9 cellular contexts compared by ENCODE assay signal in genomic region chr6:29702519-29703103, GRCh38. TPM values are rescaled to one million over a fixed set of nuclear protein-coding genes. Genes with fewer than 3 reads are reported as not detected.
DNase-seq lines count a peak whose midpoint lies in the region; ATAC-seq, FAIRE-seq and TF ChIP-seq lines count a peak whose summit lies in the region.
"Had no signal": no experiment of that assay in that cellular context is flagged by ENCODE, and none has a peak within 500 bp of the region (broad histone marks: within the 10 kb centered on the region; RNA-seq: fewer than 3 reads in every experiment).

No MANE protein-coding gene starts in this region.

- no peak overlapping the region for H3K27ac Mint-ChIP-seq in CD14-positive monocyte
- H3K27ac Mint-ChIP-seq in HFFc6, result no peak overlapping the region
- no peak overlapping the region for H3K27ac Mint-ChIP-seq in stimulated activated effector memory CD8-positive, alpha-beta T cell treated with anti-CD3 and anti-CD28 coated beads, Interleukin-12 subunit alpha, Interleukin-12 subunit beta, amount 100 ng/mL, for 72 hours

- H3K4me3 Mint-ChIP-seq in CD14-positive monocyte, result peak overlapping the region in 1 of 2 donors; percentile 26
- H3K4me3 Mint-ChIP-seq in HFFc6, result no peak overlapping the region
- H3K4me3 Mint-ChIP-seq in stimulated activated effector memory CD8-positive, alpha-beta T cell treated with anti-CD3 and anti-CD28 coated beads, Interleukin-12 subunit alpha, Interleukin-12 subunit beta, amount 100 ng/mL, for 72 hours, result no peak overlapping the region

- H3K4me1 Mint-ChIP-seq in CD14-positive monocyte, result peaks cover 2% of the 10 kb centered on the region
- no peaks in the 10 kb centered on the region for H3K4me1 Mint-ChIP-seq in HFFc6 (ENCODE audit: low read depth)
- peaks cover 12% of the 10 kb centered on the region for H3K4me1 Mint-ChIP-seq in stimulated activated effector memory CD8-positive, alpha-beta T cell treated with anti-CD3 and anti-CD28 coated beads, Interleukin-12 subunit alpha, Interleukin-12 subunit beta, amount 100 ng/mL, for 72 hours

- DNase-seq in CD14-positive monocyte (ENCODE audit: low spot score), result no peak
- no peak for DNase-seq in HFFc6
- DNase-seq in bronchial epithelial cell (ENCODE audit: low read depth), result peak; percentile 25
- peak; percentile 23 to 58 for DNase-seq in lung microvascular endothelial cell (ENCODE audit: low read depth in 2 of 2)
- peak; percentile 78 to 87 for DNase-seq in stimulated activated effector memory CD8-positive, alpha-beta T cell treated with anti-CD3 and anti-CD28 coated beads, Interleukin-12 subunit alpha, Interleukin-12 subunit beta, amount 100 ng/mL, for 72 hours (ENCODE audit: low spot score in 2 of 2)
- DNase-seq in gastrocnemius medialis, result no peak

- intact Hi-C loops in CD14-positive monocyte (cut with micrococcal nuclease) (no loop called here), gastrocnemius medialis (cut with DNase I; ENCODE audit: low total_unique reads) (no loop called here)

- H3K27me3 Mint-ChIP-seq in CD14-positive monocyte (ENCODE audit: low read depth in 3 of 3) (peaks cover 21 to 38% (median 32%) of the 10 kb centered on the region in 3 donors), HFFc6 (ENCODE audit: insufficient read depth) (peaks cover 20% of the 10 kb centered on the region)

- H3K4me3 ChIP-seq in bronchial epithelial cell (ENCODE audit: low read depth, low read length), result no peak overlapping the region
- H3K4me3 ChIP-seq in gastrocnemius medialis, result no peak overlapping the region

- H3K9me3 Mint-ChIP-seq in CD14-positive monocyte (peaks cover 0 to 7% (median 0%) of the 10 kb centered on the region in 7 donors), HFFc6 (no peaks in the 10 kb centered on the region)
- H3K9me3 Mint-ChIP-seq in stimulated activated effector memory CD8-positive, alpha-beta T cell treated with anti-CD3 and anti-CD28 coated beads, Interleukin-12 subunit alpha, Interleukin-12 subunit beta, amount 100 ng/mL, for 72 hours, result no peaks in the 10 kb centered on the region

- peak; percentile 61 for TF ChIP-seq CTCF in CD14-positive monocyte (IDR thresholded peaks at IDR 0.05)
- peak; percentile 78 for TF ChIP-seq CTCF in HFFc6 (IDR thresholded peaks at IDR 0.05)
- TF ChIP-seq CTCF in VCaP (conservative IDR thresholded peaks at IDR 0.05), result peak; percentile 98
- TF ChIP-seq CTCF in bronchial epithelial cell (IDR thresholded peaks at IDR 0.05; ENCODE audit: insufficient read depth, low read length, severe bottlenecking), result peak; percentile 97
- peak in 2 of 5 experiments; percentile 24 to 65 for TF ChIP-seq CTCF in gastrocnemius medialis (IDR thresholded peaks at IDR 0.05 in 4 of 5, conservative IDR thresholded peaks at IDR 0.05 in 1 of 5)

- TF ChIP-seq POLR2A in gastrocnemius medialis (IDR thresholded peaks at IDR 0.05), result no peak

- ATAC-seq in stimulated activated effector memory CD8-positive, alpha-beta T cell treated with anti-CD3 and anti-CD28 coated beads, Interleukin-12 subunit alpha, Interleukin-12 subunit beta, amount 100 ng/mL, for 72 hours, result peak; percentile 92
- ATAC-seq in GM18498 (IDR thresholded peaks at IDR 0.05; ENCODE audit: unreplicated experiment) (no peak), gastrocnemius medialis (no peak)

- no peaks in the 10 kb centered on the region for H3K36me3 Mint-ChIP-seq in CD14-positive monocyte
- H3K36me3 Mint-ChIP-seq in HFFc6 (ENCODE audit: low read depth), result no peaks in the 10 kb centered on the region
- no peaks in the 10 kb centered on the region for H3K36me3 Mint-ChIP-seq in stimulated activated effector memory CD8-positive, alpha-beta T cell treated with anti-CD3 and anti-CD28 coated beads, Interleukin-12 subunit alpha, Interleukin-12 subunit beta, amount 100 ng/mL, for 72 hours

- H3K36me3 ChIP-seq in bronchial epithelial cell (ENCODE audit: control insufficient read depth, insufficient read depth, low read length) (no peaks in the 10 kb centered on the region), gastrocnemius medialis (no peaks in the 10 kb centered on the region)

- no peaks in the 10 kb centered on the region for H3K9me3 ChIP-seq in gastrocnemius medialis

- H3K4me1 ChIP-seq in gastrocnemius medialis, result no peaks in the 10 kb centered on the region

- in situ Hi-C loops in gastrocnemius medialis (cut with MboI; ENCODE audit: low sequenced_read_pairs in 4 of 4), result no loop called here

- H3K27ac ChIP-seq in VCaP, result no peak overlapping the region
- no peak overlapping the region for H3K27ac ChIP-seq in gastrocnemius medialis
- H3K27ac ChIP-seq: HL-60 had no signal

- FAIRE-seq in bronchial epithelial cell (lab: Jason Lieb, UNC), result no peak

- H3K27me3 ChIP-seq in bronchial epithelial cell (ENCODE audit: control insufficient read depth, insufficient read depth, low read length), result peaks cover 3% of the 10 kb centered on the region
- H3K27me3 ChIP-seq in gastrocnemius medialis, result peaks cover 0 to 8% (median 7%) of the 10 kb centered on the region in 3 donors

RNA-seq across cellular contexts. Expression of gene HLA-F, which starts 20.6 kb away (rescaled TPM):
- polyA plus RNA-seq in CD14-positive monocyte, result 100 to 1,000 TPM; 283 to 394 TPM
- 1 to 10 TPM; 1.4 to 7.5 (median 4.2) TPM for total RNA-seq in HFFc6 (2021; fragmentation: NEBNext Ultra II Directional; extraction: Animal tissue kit (Norgen Biotek cat#: 25700))
- total RNA-seq in bronchial epithelial cell, result 14.2 and 24.2 TPM in 2 replicates
- 7.4 and 10.5 TPM in 2 replicates for total RNA-seq in lung microvascular endothelial cell
- total RNA-seq in gastrocnemius medialis, result 10 to 100 TPM in 3 of 4 donors, 1 to 10 TPM in 1; 9.6 to 22.1 (median 13.0) TPM

RNA-seq across cellular contexts. Expression of gene ZFP57, which starts 21.7 kb away (rescaled TPM):
- polyA plus RNA-seq in CD14-positive monocyte, result not detected
- not detected for total RNA-seq in HFFc6 (2021; fragmentation: NEBNext Ultra II Directional; extraction: Animal tissue kit (Norgen Biotek cat#: 25700))
- 0.90 and 1.6 TPM in 2 replicates for total RNA-seq in bronchial epithelial cell
- 1.4 TPM in 1 of 2 replicates, not detected in the other for total RNA-seq in lung microvascular endothelial cell
- total RNA-seq in gastrocnemius medialis, result under 1 TPM in 1 of 4 donors, not detected in 3; 0.16 TPM

RNA-seq across cellular contexts. Expression of gene MOG, which starts 45.7 kb away (rescaled TPM):
- not detected for polyA plus RNA-seq in CD14-positive monocyte
- total RNA-seq in HFFc6 (2021; fragmentation: NEBNext Ultra II Directional; extraction: Animal tissue kit (Norgen Biotek cat#: 25700)), result not detected
- total RNA-seq in bronchial epithelial cell (not detected in 2 replicates), lung microvascular endothelial cell (not detected in 2 replicates), gastrocnemius medialis (not detected)

Comparison
In these comparisons a context has a peak if more than half of its experiments do, and no peak if none do; other contexts are left out.
1. DNase-seq: peak in bronchial epithelial cell (single experiment), lung microvascular endothelial cell (2 of 2) and stimulated activated effector memory CD8-positive, alpha-beta T cell treated with anti-CD3 and anti-CD28 coated beads, Interleukin-12 subunit alpha, Interleukin-12 subunit beta, amount 100 ng/mL, for 72 hours (2 of 2); none in CD14-positive monocyte (single experiment), HFFc6 (single experiment) and gastrocnemius medialis (0 of 2).